ENCODE assay signal across 1 cellular context in the genomic region with DNA sequence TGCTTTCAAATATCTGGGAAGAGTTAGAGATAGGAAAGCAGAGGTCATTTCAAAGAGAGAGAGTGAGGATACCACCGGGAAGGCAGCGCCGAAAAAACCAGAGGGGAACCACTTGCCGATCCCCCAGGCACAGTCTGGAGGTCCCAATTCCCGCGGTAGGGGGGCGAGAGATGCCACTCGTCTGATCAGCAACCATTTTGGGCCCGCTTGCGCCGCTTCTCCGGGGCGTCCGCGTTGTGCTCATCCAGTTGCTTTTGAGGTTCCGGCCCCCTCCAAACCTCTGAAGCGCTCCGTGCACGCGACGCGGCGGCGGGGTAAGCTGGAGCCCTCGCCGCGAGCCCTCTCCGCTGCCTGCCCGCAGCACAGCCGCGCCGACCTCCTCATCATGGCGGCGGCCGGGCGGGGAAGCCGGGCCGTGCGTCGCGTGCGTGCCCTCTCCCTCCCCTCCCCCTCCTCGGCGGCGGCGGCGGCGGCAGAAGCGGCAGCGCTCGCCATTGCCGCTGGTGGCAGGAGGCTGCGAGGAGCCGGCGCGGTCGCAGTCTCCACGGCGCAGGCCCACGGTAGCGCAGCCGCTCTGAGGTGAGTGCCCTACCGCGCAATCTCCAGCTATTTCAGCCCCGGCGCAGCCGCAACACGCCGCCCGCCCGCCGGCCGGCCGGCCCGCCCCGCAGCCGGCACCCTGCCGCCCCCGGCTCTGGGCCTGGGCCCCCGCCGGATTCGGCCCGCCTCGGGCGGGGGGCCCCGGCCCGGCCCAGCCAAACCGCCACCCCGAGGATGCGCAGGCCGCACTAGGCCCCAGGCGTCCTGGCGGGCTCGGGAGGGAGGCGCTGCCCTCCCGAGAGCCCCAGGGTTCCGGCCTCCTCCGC.
TF ChIP-seq lines count a peak whose summit lies in the region.

A gene (plus strand): TSS at position 475 of the 866 bp plus-strand sequence. CDS start 45,632 bp downstream, outside the sequence.

TF ChIP-seq in K562, 482 proteins besides CTCF, POLR2A, EP300 and RAD21 (continued from another document and continues in another):
- TF ChIP-seq, protein P1, sequence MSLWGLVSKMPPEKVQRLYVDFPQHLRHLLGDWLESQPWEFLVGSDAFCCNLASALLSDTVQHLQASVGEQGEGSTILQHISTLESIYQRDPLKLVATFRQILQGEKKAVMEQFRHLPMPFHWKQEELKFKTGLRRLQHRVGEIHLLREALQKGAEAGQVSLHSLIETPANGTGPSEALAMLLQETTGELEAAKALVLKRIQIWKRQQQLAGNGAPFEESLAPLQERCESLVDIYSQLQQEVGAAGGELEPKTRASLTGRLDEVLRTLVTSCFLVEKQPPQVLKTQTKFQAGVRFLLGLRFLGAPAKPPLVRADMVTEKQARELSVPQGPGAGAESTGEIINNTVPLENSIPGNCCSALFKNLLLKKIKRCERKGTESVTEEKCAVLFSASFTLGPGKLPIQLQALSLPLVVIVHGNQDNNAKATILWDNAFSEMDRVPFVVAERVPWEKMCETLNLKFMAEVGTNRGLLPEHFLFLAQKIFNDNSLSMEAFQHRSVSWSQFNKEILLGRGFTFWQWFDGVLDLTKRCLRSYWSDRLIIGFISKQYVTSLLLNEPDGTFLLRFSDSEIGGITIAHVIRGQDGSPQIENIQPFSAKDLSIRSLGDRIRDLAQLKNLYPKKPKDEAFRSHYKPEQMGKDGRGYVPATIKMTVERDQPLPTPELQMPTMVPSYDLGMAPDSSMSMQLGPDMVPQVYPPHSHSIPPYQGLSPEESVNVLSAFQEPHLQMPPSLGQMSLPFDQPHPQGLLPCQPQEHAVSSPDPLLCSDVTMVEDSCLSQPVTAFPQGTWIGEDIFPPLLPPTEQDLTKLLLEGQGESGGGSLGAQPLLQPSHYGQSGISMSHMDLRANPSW (CRISPR knock-in tag; IDR thresholded peaks at IDR 0.05): peak; percentile 68
- peak; percentile 86 for TF ChIP-seq ZKSCAN1 (IDR thresholded peaks at IDR 0.05; ENCODE audit: low read depth, low read length)
- TF ChIP-seq CBX1 (IDR thresholded peaks at IDR 0.05; ENCODE audit: low read depth): peak; percentile 93
- TF ChIP-seq POLR2B (IDR thresholded peaks at IDR 0.05; ENCODE audit: low read depth, partially characterized antibody): peak; percentile 80
- TF ChIP-seq, protein P2, sequence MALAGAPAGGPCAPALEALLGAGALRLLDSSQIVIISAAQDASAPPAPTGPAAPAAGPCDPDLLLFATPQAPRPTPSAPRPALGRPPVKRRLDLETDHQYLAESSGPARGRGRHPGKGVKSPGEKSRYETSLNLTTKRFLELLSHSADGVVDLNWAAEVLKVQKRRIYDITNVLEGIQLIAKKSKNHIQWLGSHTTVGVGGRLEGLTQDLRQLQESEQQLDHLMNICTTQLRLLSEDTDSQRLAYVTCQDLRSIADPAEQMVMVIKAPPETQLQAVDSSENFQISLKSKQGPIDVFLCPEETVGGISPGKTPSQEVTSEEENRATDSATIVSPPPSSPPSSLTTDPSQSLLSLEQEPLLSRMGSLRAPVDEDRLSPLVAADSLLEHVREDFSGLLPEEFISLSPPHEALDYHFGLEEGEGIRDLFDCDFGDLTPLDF (CRISPR knock-in tag; IDR thresholded peaks at IDR 0.05): peak; percentile 60; the same call in 1 of the 2 replicates
- TF ChIP-seq, protein P3, sequence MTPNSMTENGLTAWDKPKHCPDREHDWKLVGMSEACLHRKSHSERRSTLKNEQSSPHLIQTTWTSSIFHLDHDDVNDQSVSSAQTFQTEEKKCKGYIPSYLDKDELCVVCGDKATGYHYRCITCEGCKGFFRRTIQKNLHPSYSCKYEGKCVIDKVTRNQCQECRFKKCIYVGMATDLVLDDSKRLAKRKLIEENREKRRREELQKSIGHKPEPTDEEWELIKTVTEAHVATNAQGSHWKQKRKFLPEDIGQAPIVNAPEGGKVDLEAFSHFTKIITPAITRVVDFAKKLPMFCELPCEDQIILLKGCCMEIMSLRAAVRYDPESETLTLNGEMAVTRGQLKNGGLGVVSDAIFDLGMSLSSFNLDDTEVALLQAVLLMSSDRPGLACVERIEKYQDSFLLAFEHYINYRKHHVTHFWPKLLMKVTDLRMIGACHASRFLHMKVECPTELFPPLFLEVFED (CRISPR knock-in tag; conservative IDR thresholded peaks at IDR 0.05): no peak
- TF ChIP-seq FIP1L1 (IDR thresholded peaks at IDR 0.05; ENCODE audit: low read depth, low read length, poor library complexity, severe bottlenecking): peak; percentile 93
- TF ChIP-seq FOXK1 (CRISPR knock-in tag; IDR thresholded peaks at IDR 0.05; ENCODE audit: borderline replicate concordance): 0 out of 2 replicates have a peak, but pooled peaks have one; percentile 48
- peak; percentile 99 for TF ChIP-seq KAT7 (CRISPR knock-in tag; IDR thresholded peaks at IDR 0.05; ENCODE audit: borderline replicate concordance)
- TF ChIP-seq CC2D1A (IDR thresholded peaks at IDR 0.05): no peak
- TF ChIP-seq ZNF146 (CRISPR knock-in tag; IDR thresholded peaks at IDR 0.05; ENCODE audit: unreplicated experiment): no peak
- TF ChIP-seq POLR2AphosphoS2 (IDR thresholded peaks at IDR 0.05; ENCODE audit: low read length): peak; percentile 47; the same call in 1 of the 2 replicates
- peak; percentile 98 for TF ChIP-seq RBFOX2 (IDR thresholded peaks at IDR 0.05; ENCODE audit: low read depth, low read length)
- peak; percentile 89 for TF ChIP-seq HCFC1 (IDR thresholded peaks at IDR 0.05; ENCODE audit: low read depth, low read length)
- TF ChIP-seq, protein P4, sequence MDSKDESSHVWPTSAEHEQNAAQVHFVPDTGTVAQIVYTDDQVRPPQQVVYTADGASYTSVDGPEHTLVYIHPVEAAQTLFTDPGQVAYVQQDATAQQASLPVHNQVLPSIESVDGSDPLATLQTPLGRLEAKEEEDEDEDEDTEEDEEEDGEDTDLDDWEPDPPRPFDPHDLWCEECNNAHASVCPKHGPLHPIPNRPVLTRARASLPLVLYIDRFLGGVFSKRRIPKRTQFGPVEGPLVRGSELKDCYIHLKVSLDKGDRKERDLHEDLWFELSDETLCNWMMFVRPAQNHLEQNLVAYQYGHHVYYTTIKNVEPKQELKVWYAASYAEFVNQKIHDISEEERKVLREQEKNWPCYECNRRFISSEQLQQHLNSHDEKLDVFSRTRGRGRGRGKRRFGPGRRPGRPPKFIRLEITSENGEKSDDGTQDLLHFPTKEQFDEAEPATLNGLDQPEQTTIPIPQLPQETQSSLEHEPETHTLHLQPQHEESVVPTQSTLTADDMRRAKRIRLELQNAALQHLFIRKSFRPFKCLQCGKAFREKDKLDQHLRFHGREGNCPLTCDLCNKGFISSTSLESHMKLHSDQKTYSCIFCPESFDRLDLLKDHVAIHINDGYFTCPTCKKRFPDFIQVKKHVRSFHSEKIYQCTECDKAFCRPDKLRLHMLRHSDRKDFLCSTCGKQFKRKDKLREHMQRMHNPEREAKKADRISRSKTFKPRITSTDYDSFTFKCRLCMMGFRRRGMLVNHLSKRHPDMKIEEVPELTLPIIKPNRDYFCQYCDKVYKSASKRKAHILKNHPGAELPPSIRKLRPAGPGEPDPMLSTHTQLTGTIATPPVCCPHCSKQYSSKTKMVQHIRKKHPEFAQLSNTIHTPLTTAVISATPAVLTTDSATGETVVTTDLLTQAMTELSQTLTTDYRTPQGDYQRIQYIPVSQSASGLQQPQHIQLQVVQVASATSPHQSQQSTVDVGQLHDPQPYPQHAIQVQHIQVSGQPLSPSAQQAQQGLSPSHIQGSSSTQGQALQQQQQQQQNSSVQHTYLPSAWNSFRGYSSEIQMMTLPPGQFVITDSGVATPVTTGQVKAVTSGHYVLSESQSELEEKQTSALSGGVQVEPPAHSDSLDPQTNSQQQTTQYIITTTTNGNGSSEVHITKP (IDR thresholded peaks at IDR 0.05; ENCODE audit: partially characterized antibody): peak; percentile 27
- TF ChIP-seq LCOR (CRISPR knock-in tag; IDR thresholded peaks at IDR 0.05): no peak
- peak; percentile 68 for TF ChIP-seq CHD2 (IDR thresholded peaks at IDR 0.05; ENCODE audit: low read depth, low read length)
- TF ChIP-seq, protein P5, sequence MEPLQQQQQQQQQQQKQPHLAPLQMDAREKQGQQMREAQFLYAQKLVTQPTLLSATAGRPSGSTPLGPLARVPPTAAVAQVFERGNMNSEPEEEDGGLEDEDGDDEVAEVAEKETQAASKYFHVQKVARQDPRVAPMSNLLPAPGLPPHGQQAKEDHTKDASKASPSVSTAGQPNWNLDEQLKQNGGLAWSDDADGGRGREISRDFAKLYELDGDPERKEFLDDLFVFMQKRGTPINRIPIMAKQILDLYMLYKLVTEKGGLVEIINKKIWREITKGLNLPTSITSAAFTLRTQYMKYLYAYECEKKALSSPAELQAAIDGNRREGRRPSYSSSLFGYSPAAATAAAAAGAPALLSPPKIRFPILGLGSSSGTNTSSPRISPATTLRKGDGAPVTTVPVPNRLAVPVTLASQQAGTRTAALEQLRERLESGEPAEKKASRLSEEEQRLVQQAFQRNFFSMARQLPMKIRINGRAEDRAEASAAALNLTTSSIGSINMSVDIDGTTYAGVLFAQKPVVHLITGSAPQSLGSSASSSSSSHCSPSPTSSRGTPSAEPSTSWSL (CRISPR knock-in tag; IDR thresholded peaks at IDR 0.05; ENCODE audit: borderline replicate concordance): 0 out of 2 replicates have a peak, but pooled peaks have one; percentile 86
- TF ChIP-seq, protein P6, sequence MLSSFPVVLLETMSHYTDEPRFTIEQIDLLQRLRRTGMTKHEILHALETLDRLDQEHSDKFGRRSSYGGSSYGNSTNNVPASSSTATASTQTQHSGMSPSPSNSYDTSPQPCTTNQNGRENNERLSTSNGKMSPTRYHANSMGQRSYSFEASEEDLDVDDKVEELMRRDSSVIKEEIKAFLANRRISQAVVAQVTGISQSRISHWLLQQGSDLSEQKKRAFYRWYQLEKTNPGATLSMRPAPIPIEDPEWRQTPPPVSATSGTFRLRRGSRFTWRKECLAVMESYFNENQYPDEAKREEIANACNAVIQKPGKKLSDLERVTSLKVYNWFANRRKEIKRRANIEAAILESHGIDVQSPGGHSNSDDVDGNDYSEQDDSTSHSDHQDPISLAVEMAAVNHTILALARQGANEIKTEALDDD (IDR thresholded peaks at IDR 0.05): no peak
- no peak; the same call in 1 of the 2 replicates for TF ChIP-seq CEBPG (CRISPR knock-in tag; IDR thresholded peaks at IDR 0.05)
- TF ChIP-seq CEBPG (tag; conservative IDR thresholded peaks at IDR 0.05 in 1 of 2, IDR thresholded peaks at IDR 0.05 in 1 of 2): no peak
- TF ChIP-seq, protein P7, sequence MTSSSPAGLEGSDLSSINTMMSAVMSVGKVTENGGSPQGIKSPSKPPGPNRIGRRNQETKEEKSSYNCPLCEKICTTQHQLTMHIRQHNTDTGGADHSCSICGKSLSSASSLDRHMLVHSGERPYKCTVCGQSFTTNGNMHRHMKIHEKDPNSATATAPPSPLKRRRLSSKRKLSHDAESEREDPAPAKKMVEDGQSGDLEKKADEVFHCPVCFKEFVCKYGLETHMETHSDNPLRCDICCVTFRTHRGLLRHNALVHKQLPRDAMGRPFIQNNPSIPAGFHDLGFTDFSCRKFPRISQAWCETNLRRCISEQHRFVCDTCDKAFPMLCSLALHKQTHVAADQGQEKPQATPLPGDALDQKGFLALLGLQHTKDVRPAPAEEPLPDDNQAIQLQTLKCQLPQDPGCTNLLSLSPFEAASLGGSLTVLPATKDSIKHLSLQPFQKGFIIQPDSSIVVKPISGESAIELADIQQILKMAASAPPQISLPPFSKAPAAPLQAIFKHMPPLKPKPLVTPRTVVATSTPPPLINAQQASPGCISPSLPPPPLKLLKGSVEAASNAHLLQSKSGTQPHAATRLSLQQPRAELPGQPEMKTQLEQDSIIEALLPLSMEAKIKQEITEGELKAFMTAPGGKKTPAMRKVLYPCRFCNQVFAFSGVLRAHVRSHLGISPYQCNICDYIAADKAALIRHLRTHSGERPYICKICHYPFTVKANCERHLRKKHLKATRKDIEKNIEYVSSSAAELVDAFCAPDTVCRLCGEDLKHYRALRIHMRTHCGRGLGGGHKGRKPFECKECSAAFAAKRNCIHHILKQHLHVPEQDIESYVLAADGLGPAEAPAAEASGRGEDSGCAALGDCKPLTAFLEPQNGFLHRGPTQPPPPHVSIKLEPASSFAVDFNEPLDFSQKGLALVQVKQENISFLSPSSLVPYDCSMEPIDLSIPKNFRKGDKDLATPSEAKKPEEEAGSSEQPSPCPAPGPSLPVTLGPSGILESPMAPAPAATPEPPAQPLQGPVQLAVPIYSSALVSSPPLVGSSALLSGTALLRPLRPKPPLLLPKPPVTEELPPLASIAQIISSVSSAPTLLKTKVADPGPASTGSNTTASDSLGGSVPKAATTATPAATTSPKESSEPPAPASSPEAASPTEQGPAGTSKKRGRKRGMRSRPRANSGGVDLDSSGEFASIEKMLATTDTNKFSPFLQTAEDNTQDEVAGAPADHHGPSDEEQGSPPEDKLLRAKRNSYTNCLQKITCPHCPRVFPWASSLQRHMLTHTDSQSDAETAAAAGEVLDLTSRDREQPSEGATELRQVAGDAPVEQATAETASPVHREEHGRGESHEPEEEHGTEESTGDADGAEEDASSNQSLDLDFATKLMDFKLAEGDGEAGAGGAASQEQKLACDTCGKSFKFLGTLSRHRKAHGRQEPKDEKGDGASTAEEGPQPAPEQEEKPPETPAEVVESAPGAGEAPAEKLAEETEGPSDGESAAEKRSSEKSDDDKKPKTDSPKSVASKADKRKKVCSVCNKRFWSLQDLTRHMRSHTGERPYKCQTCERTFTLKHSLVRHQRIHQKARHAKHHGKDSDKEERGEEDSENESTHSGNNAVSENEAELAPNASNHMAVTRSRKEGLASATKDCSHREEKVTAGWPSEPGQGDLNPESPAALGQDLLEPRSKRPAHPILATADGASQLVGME (CRISPR knock-in tag; IDR thresholded peaks at IDR 0.05): peak; percentile 78; the same call in 1 of the 2 replicates
- TF ChIP-seq, protein P8, sequence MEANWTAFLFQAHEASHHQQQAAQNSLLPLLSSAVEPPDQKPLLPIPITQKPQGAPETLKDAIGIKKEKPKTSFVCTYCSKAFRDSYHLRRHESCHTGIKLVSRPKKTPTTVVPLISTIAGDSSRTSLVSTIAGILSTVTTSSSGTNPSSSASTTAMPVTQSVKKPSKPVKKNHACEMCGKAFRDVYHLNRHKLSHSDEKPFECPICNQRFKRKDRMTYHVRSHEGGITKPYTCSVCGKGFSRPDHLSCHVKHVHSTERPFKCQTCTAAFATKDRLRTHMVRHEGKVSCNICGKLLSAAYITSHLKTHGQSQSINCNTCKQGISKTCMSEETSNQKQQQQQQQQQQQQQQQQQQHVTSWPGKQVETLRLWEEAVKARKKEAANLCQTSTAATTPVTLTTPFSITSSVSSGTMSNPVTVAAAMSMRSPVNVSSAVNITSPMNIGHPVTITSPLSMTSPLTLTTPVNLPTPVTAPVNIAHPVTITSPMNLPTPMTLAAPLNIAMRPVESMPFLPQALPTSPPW (CRISPR knock-in tag; IDR thresholded peaks at IDR 0.05): peak; percentile 95
- TF ChIP-seq BHLHE40 (IDR thresholded peaks at IDR 0.05; ENCODE audit: low read length): peak; percentile 95
- TF ChIP-seq, protein P9, sequence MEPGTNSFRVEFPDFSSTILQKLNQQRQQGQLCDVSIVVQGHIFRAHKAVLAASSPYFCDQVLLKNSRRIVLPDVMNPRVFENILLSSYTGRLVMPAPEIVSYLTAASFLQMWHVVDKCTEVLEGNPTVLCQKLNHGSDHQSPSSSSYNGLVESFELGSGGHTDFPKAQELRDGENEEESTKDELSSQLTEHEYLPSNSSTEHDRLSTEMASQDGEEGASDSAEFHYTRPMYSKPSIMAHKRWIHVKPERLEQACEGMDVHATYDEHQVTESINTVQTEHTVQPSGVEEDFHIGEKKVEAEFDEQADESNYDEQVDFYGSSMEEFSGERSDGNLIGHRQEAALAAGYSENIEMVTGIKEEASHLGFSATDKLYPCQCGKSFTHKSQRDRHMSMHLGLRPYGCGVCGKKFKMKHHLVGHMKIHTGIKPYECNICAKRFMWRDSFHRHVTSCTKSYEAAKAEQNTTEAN (CRISPR knock-in tag; IDR thresholded peaks at IDR 0.05): peak; percentile 65; the same call in 1 of the 2 replicates
- TF ChIP-seq SIN3B (IDR thresholded peaks at IDR 0.05; ENCODE audit: low read depth): peak; percentile 72
- TF ChIP-seq KLF16 (IDR thresholded peaks at IDR 0.05): no peak
- TF ChIP-seq SP2 (IDR thresholded peaks at IDR 0.05; ENCODE audit: extremely low read depth, low read depth, low read length, poor library complexity, severe bottlenecking): no peak
- peak; percentile 95 for TF ChIP-seq GATAD2B (IDR thresholded peaks at IDR 0.05; ENCODE audit: borderline replicate concordance)
- no peak for TF ChIP-seq MCM7 (IDR thresholded peaks at IDR 0.05)
